Comparison of ENCODE assay signal across 14 cellular contexts in the genomic region with DNA sequence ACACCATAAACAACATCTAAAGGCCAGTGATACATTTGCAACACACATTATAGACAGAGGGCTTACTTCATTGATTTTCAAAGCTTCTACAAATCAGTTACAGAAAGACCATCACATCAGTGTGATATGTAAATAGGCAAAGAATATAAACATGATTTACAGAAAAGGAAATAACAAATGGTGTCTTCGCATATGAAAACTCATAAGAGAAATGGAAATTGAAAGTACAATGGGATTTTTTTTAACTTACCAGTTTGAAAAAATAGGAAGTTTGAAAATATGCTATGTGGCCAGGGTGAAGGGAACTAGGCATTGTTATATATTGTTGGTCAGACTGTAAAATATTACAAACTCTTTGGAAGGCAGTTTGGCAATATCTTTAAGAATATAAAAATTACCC. TPM values are rescaled to one million over a fixed set of nuclear protein-coding genes. Genes with fewer than 3 reads are reported as not detected.
DNase-seq lines count a peak whose midpoint lies in the region; ATAC-seq, FAIRE-seq and TF ChIP-seq lines count a peak whose summit lies in the region.
"Had no signal": no experiment of that assay in that cellular context is flagged by ENCODE, and none has a peak within 500 bp of the region (broad histone marks: within the 10 kb centered on the region; RNA-seq: fewer than 3 reads in every experiment).

No MANE protein-coding gene starts in this region.

- 3% methylated on average over 1 of the region's 1 CpG for WGBS in GM12878 (ENCODE audit: insufficient coverage, insufficient replicate concordance, low lambda C conversion rate, missing lambda C conversion rate)

- H3K4me3 Mint-ChIP-seq in T-helper 2 cell treated with Interferon-gamma antibody and Interleukin-4, amounts not matched to agents 5 μg/mL and 100 μg/mL, for 36 hours: peak overlapping the region; percentile 45

- H3K27ac ChIP-seq in GM12878 (ENCODE audit: control insufficient read depth, insufficient read depth) (peak overlapping the region; percentile 75), PC-3 (ENCODE audit: low read length) (no peak overlapping the region)
- H3K27ac ChIP-seq: ovary had no signal

- intact Hi-C loops in GM12878 (cut with micrococcal nuclease; ENCODE audit: unreplicated experiment) (loop anchor here (5.0 kb wide), 1 partner anchor 233 kb away; no protein-coding TSS in a partner anchor), PC-3 (cut with micrococcal nuclease) (no loop called here)

- peak overlapping the region; percentile 66 for H3K27ac Mint-ChIP-seq in T-helper 2 cell treated with Interferon-gamma antibody and Interleukin-4, amounts not matched to agents 5 μg/mL and 100 μg/mL, for 36 hours

- peaks cover 3 to 29% of the 10 kb centered on the region in 2 experiments for H3K36me3 ChIP-seq in GM12878 (ENCODE audit: control insufficient read depth in 2 of 2, insufficient read depth in 2 of 2, low read length in 1 of 2)
- H3K36me3 ChIP-seq in PC-3 (ENCODE audit: low read depth, low read length): peaks cover 34% of the 10 kb centered on the region

- no peak overlapping the region for H2AFZ ChIP-seq in GM12878 (ENCODE audit: control insufficient read depth, low read depth, low read length)
- no peak overlapping the region for H2AFZ ChIP-seq in PC-3 (ENCODE audit: low read length)

- CTCF ChIA-PET in GM12878 (lab: Yijun Ruan, JAX) (interaction anchor here (1.2 to 1.6 kb wide), 2 partner anchors 60 to 62 kb away, joined by 3 to 6 read pairs; no protein-coding TSS in a partner anchor), PC-3 (lab: Charles Lee) (no interaction called here)

- H3K79me2 ChIP-seq in GM12878 (ENCODE audit: control insufficient read depth, insufficient read depth, low read length): no peaks in the 10 kb centered on the region
- no peaks in the 10 kb centered on the region for H3K79me2 ChIP-seq in PC-3 (ENCODE audit: low read length)

- H3K9me3 ChIP-seq in GM12878 (replicated peaks; ENCODE audit: control insufficient read depth, insufficient read depth, low read length) (no peaks in the 10 kb centered on the region), PC-3 (ENCODE audit: low read length) (no peaks in the 10 kb centered on the region)
- H3K9me3 ChIP-seq: heart left ventricle, ovary had no signal

- peak overlapping the region; percentile 28 for H3K4me2 ChIP-seq in GM12878 (ENCODE audit: control insufficient read depth, insufficient read depth)
- no peak overlapping the region for H3K4me2 ChIP-seq in PC-3 (ENCODE audit: low read length)

- POLR2A ChIA-PET in GM12878 (lab: Charles Lee): no interaction called here
- POLR2A ChIA-PET in PC-3 (lab: Charles Lee; ENCODE audit: unreplicated experiment): no interaction called here

- H3K4me1 ChIP-seq in GM12878 (ENCODE audit: control insufficient read depth, insufficient read depth, low read length) (peaks cover 8% of the 10 kb centered on the region), PC-3 (ENCODE audit: insufficient read depth, low read length) (no peaks in the 10 kb centered on the region)

- ATAC-seq in GM19463 (IDR thresholded peaks at IDR 0.05; ENCODE audit: unreplicated experiment) (peak; percentile 68), HG03175 (IDR thresholded peaks at IDR 0.05; ENCODE audit: unreplicated experiment) (peak; percentile 62), GM12878 (peak; percentile 86), PC-3 (no peak), HG03439 (IDR thresholded peaks at IDR 0.05; ENCODE audit: unreplicated experiment) (no peak)
- ATAC-seq: heart left ventricle had no signal

- peaks cover 44% of the 10 kb centered on the region for H3K36me3 Mint-ChIP-seq in T-helper 2 cell treated with Interferon-gamma antibody and Interleukin-4, amounts not matched to agents 5 μg/mL and 100 μg/mL, for 36 hours (ENCODE audit: low read depth)

- FAIRE-seq in GM12878 (lab: Jason Lieb, UNC): peak; percentile 96
- FAIRE-seq: A204.1 had no signal

- H3F3A ChIP-seq in PC-3 (ENCODE audit: low read length, unreplicated experiment): no peaks in the 10 kb centered on the region

- no peaks in the 10 kb centered on the region for H3K27me3 ChIP-seq in GM12878 (replicated peaks in 1 of 2; ENCODE audit: control insufficient read depth in 2 of 2, insufficient read depth in 2 of 2, low read length in 1 of 2)
- no peaks in the 10 kb centered on the region for H3K27me3 ChIP-seq in PC-3 (ENCODE audit: low read length)
- H3K27me3 ChIP-seq: heart left ventricle, ovary had no signal

- RAD21 ChIA-PET in GM12878 (lab: Charles Lee; ENCODE audit: unreplicated experiment): interaction anchor here (1.6 to 3.1 kb wide), 3 partner anchors 27 to 60 kb away, joined by 3 to 13 read pairs (median 7); a partner anchor contains a TSS

- no peak overlapping the region for H3K9ac ChIP-seq in GM12878 (ENCODE audit: control insufficient read depth, insufficient read depth, low read length)
- H3K9ac ChIP-seq in PC-3 (ENCODE audit: low read length): no peak overlapping the region

- no peak for TF ChIP-seq EP300 in GM12878 (IDR thresholded peaks at IDR 0.05; ENCODE audit: borderline replicate concordance in 1 of 2, control insufficient read depth in 1 of 2, low read depth in 2 of 2, low read length in 2 of 2)

- H3K27me3 Mint-ChIP-seq in T-helper 2 cell treated with Interferon-gamma antibody and Interleukin-4, amounts not matched to agents 5 μg/mL and 100 μg/mL, for 36 hours (ENCODE audit: low read depth): no peaks in the 10 kb centered on the region

- H4K20me1 ChIP-seq in GM12878 (ENCODE audit: control insufficient read depth, insufficient read depth): no peaks in the 10 kb centered on the region
- no peaks in the 10 kb centered on the region for H4K20me1 ChIP-seq in PC-3 (ENCODE audit: low read length)

- TF ChIP-seq CTCF in GM12878 (IDR thresholded peaks at IDR 0.05 in 2 of 3, conservative IDR thresholded peaks at IDR 0.05 in 1 of 3; ENCODE audit: control insufficient read depth in 2 of 3, extremely low read depth in 1 of 3, insufficient read depth in 1 of 3, low read depth in 3 of 3, low read length in 3 of 3) (no peak), PC-3 (conservative IDR thresholded peaks at IDR 0.05; ENCODE audit: low read depth, low read length) (no peak)

- no peaks in the 10 kb centered on the region for H3K9me3 Mint-ChIP-seq in T-helper 2 cell treated with Interferon-gamma antibody and Interleukin-4, amounts not matched to agents 5 μg/mL and 100 μg/mL, for 36 hours

- H3K4me3 ChIP-seq in GM12878: 0 out of 2 replicates have a peak overlapping the region, but pooled peaks have one; percentile 10
- no peak overlapping the region for H3K4me3 ChIP-seq in PC-3 (ENCODE audit: low read length)
- H3K4me3 ChIP-seq: heart left ventricle, ovary had no signal

- TF ChIP-seq POLR2A in GM12878 (IDR thresholded peaks at IDR 0.05; ENCODE audit: low read depth, low read length): no peak

- SMC1A ChIA-PET in GM12878 (lab: Charles Lee; ENCODE audit: uncharacterized antibody, unreplicated experiment): interaction anchor here (1.0 to 2.3 kb wide), 7 partner anchors 13 to 417 kb away, joined by 3 to 6 read pairs (median 5); a partner anchor contains a TSS

- TF ChIP-seq RAD21 in GM12878 (IDR thresholded peaks at IDR 0.05; ENCODE audit: insufficient read depth, low read depth, low read length): no peak

- DNase-seq in T-helper 2 cell treated with Interferon-gamma antibody and Interleukin-4, amounts not matched to agents 5 μg/mL and 100 μg/mL, for 36 hours (ENCODE audit: low spot score): no peak
- DNase-seq in T-helper 2 cell: no peak
- peak; percentile 13 for DNase-seq in GM12878 (ENCODE audit: low read depth, low spot score)
- DNase-seq in PC-3: no peak
- DNase-seq in AG20443 (ENCODE audit: low spot score): no peak
- DNase-seq: activated CD8-positive, alpha-beta memory T cell treated with anti-CD3 and anti-CD28 coated beads for 24 hours; aorta; heart left ventricle; NCI-H1930; ovary had no signal

- BruUV-seq in GM12878 (replicated peaks; lab: Mats Ljungman, UMichigan): no TSS peak
- BruUV-seq in PC-3 (replicated peaks; lab: Mats Ljungman, UMichigan): no TSS peak

- in situ Hi-C loops in GM12878 (cut with MboI): no loop called here

- H3K9me2 ChIP-seq in PC-3 (replicated peaks; ENCODE audit: low read length): no peaks in the 10 kb centered on the region

- H3K4me1 Mint-ChIP-seq in T-helper 2 cell treated with Interferon-gamma antibody and Interleukin-4, amounts not matched to agents 5 μg/mL and 100 μg/mL, for 36 hours (ENCODE audit: low read depth): peaks cover 10% of the 10 kb centered on the region

RNA-seq across cellular contexts. Expression of a gene that starts 27.3 kb away (rescaled TPM):
- 61.1 and 62.2 TPM in 2 replicates for total RNA-seq in GM12878 (2013; cell fraction: nucleolus; rRNA removed)
- total RNA-seq in GM12878 (2014; rRNA removed) (21.6 and 30.3 TPM in 2 replicates), GM12878 (2014; rRNA removed; fragmentation: Illumina TruSeq; extraction: Trizol) (26.8 and 30.7 TPM in 2 replicates), GM12878 (2021) (71.9 and 82.5 TPM in 2 replicates), PC-3 (2014; rRNA removed) (39.3 and 42.7 TPM in 2 replicates)
- 18.5 TPM for polyA plus RNA-seq in GM12878 (2011; ENCODE audit: low read depth)
- polyA plus RNA-seq in GM12878 (2011; rRNA removed) (29.9 and 38.3 TPM in 2 replicates), GM12878 (2014; fragmentation: Illumina TruSeq; extraction: Trizol) (68.0 and 68.4 TPM in 2 replicates), GM12878 (2014; fragmentation: Nextera tagmentation; extraction: Ambion mirVana) (10 to 100 TPM; 15.1 to 20.8 TPM), GM12878 (2014; rRNA removed) (33.6 and 39.0 TPM in 2 replicates), GM12878 (2016; fragmentation: Nextera tagmentation; extraction: Ambion mirVana) (10 to 100 TPM; 72.2 to 79.2 TPM)
- polyA plus RNA-seq in GM12878 (2011; cell fraction: cytosol; rRNA removed): 32.3 and 34.9 TPM in 2 replicates
- 32.4 and 38.1 TPM in 2 replicates for polyA plus RNA-seq in GM12878 (2011; cell fraction: nucleus; rRNA removed)
- 21.4 and 27.7 TPM in 2 replicates for polyA plus RNA-seq in GM12878 (2012)
- 78.5 and 98.5 TPM in 2 replicates for polyA minus RNA-seq in GM12878 (2011; rRNA and poly(A)+ RNA removed)
- 19.8 and 27.0 TPM in 2 replicates for polyA minus RNA-seq in GM12878 (2011; cell fraction: cytosol; rRNA and poly(A)+ RNA removed)
- polyA minus RNA-seq in GM12878 (2011; cell fraction: nucleus; rRNA and poly(A)+ RNA removed): 14.6 and 26.2 TPM in 2 replicates

RNA-seq across cellular contexts. Expression of a gene that starts 47.2 kb away (rescaled TPM):
- total RNA-seq in GM12878 (2013; cell fraction: nucleolus; rRNA removed): 56.2 and 57.5 TPM in 2 replicates
- total RNA-seq in GM12878 (2014; rRNA removed) (70.5 and 77.2 TPM in 2 replicates), GM12878 (2014; rRNA removed; fragmentation: Illumina TruSeq; extraction: Trizol) (71.7 and 72.5 TPM in 2 replicates), GM12878 (2021) (80.1 and 80.2 TPM in 2 replicates), PC-3 (2014; rRNA removed) (34.7 and 36.1 TPM in 2 replicates)
- 29.7 TPM for polyA plus RNA-seq in GM12878 (2011; ENCODE audit: low read depth)
- polyA plus RNA-seq in GM12878 (2011; rRNA removed) (93.1 and 106 TPM in 2 replicates), GM12878 (2014; fragmentation: Illumina TruSeq; extraction: Trizol) (86.8 and 108 TPM in 2 replicates), GM12878 (2014; fragmentation: Nextera tagmentation; extraction: Ambion mirVana) (10 to 100 TPM; 22.1 to 29.4 TPM), GM12878 (2014; rRNA removed) (67.1 and 74.2 TPM in 2 replicates), GM12878 (2016; fragmentation: Nextera tagmentation; extraction: Ambion mirVana) (10 to 100 TPM in 1 of 2 experiments, 1 to 10 TPM in 1; 7.6 to 80.8 TPM)
- 68.6 and 69.1 TPM in 2 replicates for polyA plus RNA-seq in GM12878 (2011; cell fraction: cytosol; rRNA removed)
- 46.4 and 48.7 TPM in 2 replicates for polyA plus RNA-seq in GM12878 (2011; cell fraction: nucleus; rRNA removed)
- polyA plus RNA-seq in GM12878 (2012): 31.3 and 32.9 TPM in 2 replicates
- polyA minus RNA-seq in GM12878 (2011; rRNA and poly(A)+ RNA removed): 78.1 and 111 TPM in 2 replicates
- polyA minus RNA-seq in GM12878 (2011; cell fraction: cytosol; rRNA and poly(A)+ RNA removed): 24.5 and 41.3 TPM in 2 replicates
- 24.3 and 38.9 TPM in 2 replicates for polyA minus RNA-seq in GM12878 (2011; cell fraction: nucleus; rRNA and poly(A)+ RNA removed)

Comparison
In these comparisons a context has a peak if more than half of its experiments do, and no peak if none do; other contexts are left out.
1. ATAC-seq: peak in GM19463 (single experiment), HG03175 (single experiment) and GM12878 (single experiment); none in PC-3 (single experiment) and HG03439 (single experiment).